ENCODE assay signal across 8 cellular contexts in genomic region chr9:76419782-76420380, GRCh38. TPM values are rescaled to one million over a fixed set of nuclear protein-coding genes. Genes with fewer than 3 reads are reported as not detected.
A peak's percentile ranks its signal among the peaks of the same experiment; 100 is the strongest.
DNase-seq lines count a peak whose midpoint lies in the region; ATAC-seq and TF ChIP-seq lines count a peak whose summit lies in the region.
"Had no signal": no experiment of that assay in that cellular context is flagged by ENCODE, and none has a peak within 500 bp of the region (broad histone marks: within the 10 kb centered on the region; RNA-seq: fewer than 3 reads in every experiment).

No MANE protein-coding gene starts in this region.

- H3K27ac Mint-ChIP-seq in immature natural killer cell: no peak overlapping the region

- peak; percentile 59 for TF ChIP-seq RAD21 in Ishikawa (IDR thresholded peaks at IDR 0.05; ENCODE audit: low read depth)

- H3K27ac ChIP-seq in osteoblast (ENCODE audit: low read depth, low read length) (no peak overlapping the region), sigmoid colon (no peak overlapping the region)
- H3K27ac ChIP-seq: skin epidermis had no signal

- peaks cover 0 to 4% (median 0%) of the 10 kb centered on the region in 3 donors for H3K36me3 Mint-ChIP-seq in immature natural killer cell

- WGBS in sigmoid colon, 2 donors: 57 to 73% methylated on average over 2 of the region's 2 CpGs

- H3K27me3 ChIP-seq in osteoblast (ENCODE audit: insufficient read depth, low read length) (no peaks in the 10 kb centered on the region), sigmoid colon (no peaks in the 10 kb centered on the region)

- peaks cover 2 to 9% of the 10 kb centered on the region in 2 donors for H3K4me1 Mint-ChIP-seq in immature natural killer cell

- intact Hi-C loops in sigmoid colon (cut with DNase I): no loop called here

- peak overlapping the region; percentile 40 for H2AFZ ChIP-seq in osteoblast (ENCODE audit: low read length)

- H3K4me3 ChIP-seq in cardiac fibroblast (replicated peaks in 1 of 2; ENCODE audit: low read depth in 2 of 2, low read length in 2 of 2) (no peak overlapping the region), osteoblast (ENCODE audit: insufficient read depth, low read length) (no peak overlapping the region), sigmoid colon (no peak overlapping the region)
- H3K4me3 ChIP-seq: skin epidermis had no signal

- H3K9me3 ChIP-seq in osteoblast (ENCODE audit: low read depth, low read length): no peaks in the 10 kb centered on the region
- no peaks in the 10 kb centered on the region for H3K9me3 ChIP-seq in sigmoid colon

- no peak overlapping the region for H3K4me2 ChIP-seq in osteoblast (ENCODE audit: insufficient read depth, low read length)

- no peak overlapping the region for H3K4me3 Mint-ChIP-seq in immature natural killer cell

- no peaks in the 10 kb centered on the region for H3K79me2 ChIP-seq in osteoblast (ENCODE audit: insufficient read depth, low read length)

- no peak for ATAC-seq in GM18519 (IDR thresholded peaks at IDR 0.05; ENCODE audit: low FRiP score, unreplicated experiment)

- TF ChIP-seq POLR2A in sigmoid colon (IDR thresholded peaks at IDR 0.05): no peak

- H3K36me3 ChIP-seq in osteoblast (ENCODE audit: insufficient read depth, low read length) (no peaks in the 10 kb centered on the region), sigmoid colon (no peaks in the 10 kb centered on the region)

- H4K20me1 ChIP-seq in osteoblast (ENCODE audit: insufficient read depth, low read length): no peaks in the 10 kb centered on the region

- H3K4me1 ChIP-seq in osteoblast (ENCODE audit: insufficient read depth, low read length) (peaks cover 12% of the 10 kb centered on the region), sigmoid colon (no peaks in the 10 kb centered on the region)

- peak; percentile 56 for DNase-seq in GM03348 (ENCODE audit: low spot score)
- DNase-seq in cardiac fibroblast (ENCODE audit: low read depth in 2 of 2): peak; percentile 32 to 51
- peak; percentile 15 for DNase-seq in osteoblast (ENCODE audit: insufficient read length, low spot score, missing footprints)
- DNase-seq in immature natural killer cell: no peak
- DNase-seq in sigmoid colon: no peak

- TF ChIP-seq EP300 in Ishikawa (IDR thresholded peaks at IDR 0.05; ENCODE audit: borderline replicate concordance) (no peak), sigmoid colon (IDR thresholded peaks at IDR 0.05) (no peak)

- no peaks in the 10 kb centered on the region for H3K9me3 Mint-ChIP-seq in immature natural killer cell

- H3K27me3 Mint-ChIP-seq in immature natural killer cell (ENCODE audit: low read depth in 3 of 3): peaks cover 2 to 5% (median 2%) of the 10 kb centered on the region in 3 donors

- TF ChIP-seq CTCF in cardiac fibroblast (IDR thresholded peaks at IDR 0.05; ENCODE audit: low read depth, low read length): peak; percentile 77
- peak; percentile 78 for TF ChIP-seq CTCF in osteoblast (IDR thresholded peaks at IDR 0.05; ENCODE audit: extremely low read depth, low read depth, low read length)
- peak in 1 of 4 experiments; percentile 37 for TF ChIP-seq CTCF in sigmoid colon (IDR thresholded peaks at IDR 0.05)

TF ChIP-seq in Ishikawa, 13 proteins besides CTCF, POLR2A, EP300 and RAD21:
- TF ChIP-seq TEAD4 (IDR thresholded peaks at IDR 0.05): no peak
- no peak for TF ChIP-seq REST (IDR thresholded peaks at IDR 0.05; ENCODE audit: low read depth)
- no peak for TF ChIP-seq FOXM1 (IDR thresholded peaks at IDR 0.05; ENCODE audit: borderline replicate concordance, low read depth)
- no peak for TF ChIP-seq TAF1 (IDR thresholded peaks at IDR 0.05; ENCODE audit: low read depth)
- no peak for TF ChIP-seq EGR1 (IDR thresholded peaks at IDR 0.05)
- TF ChIP-seq MAX (IDR thresholded peaks at IDR 0.05): no peak
- no peak for TF ChIP-seq TCF12 (IDR thresholded peaks at IDR 0.05; ENCODE audit: low read depth)

RNA-seq across cellular contexts. Expression of gene RFK, which starts 25.7 kb away (rescaled TPM):
- total RNA-seq in osteoblast (25.0 and 29.5 TPM in 2 replicates), sigmoid colon (10 to 100 TPM; 12.9 to 23.5 (median 21.6) TPM)
- polyA plus RNA-seq in immature natural killer cell (10 to 100 TPM in 2 of 3 donors, 1 to 10 TPM in 1; 7.8 to 21.3 (median 20.0) TPM), sigmoid colon (100 to 1,000 TPM in 1 of 3 donors, 10 to 100 TPM in 2; 28.9 to 145 (median 92.5) TPM)

RNA-seq across cellular contexts. Expression of gene GCNT1, which starts 39.1 kb away (rescaled TPM):
- 78.4 and 109 TPM in 2 replicates for total RNA-seq in osteoblast
- 10 to 100 TPM in 1 of 3 donors, 1 to 10 TPM in 2; 4.8 to 18.9 (median 9.1) TPM for polyA plus RNA-seq in immature natural killer cell
- 1 to 10 TPM; 2.1 to 10.0 (median 5.6) TPM for total RNA-seq in sigmoid colon
- polyA plus RNA-seq in sigmoid colon: 1 to 10 TPM; 2.8 to 7.3 (median 6.6) TPM

Comparison
In these comparisons a context has a peak if more than half of its experiments do, and no peak if none do; other contexts are left out.
1. DNase-seq: peak in GM03348 (single experiment), cardiac fibroblast (2 of 2) and osteoblast (single experiment); none in immature natural killer cell (0 of 3) and sigmoid colon (single experiment).